23 cellular contexts compared by ENCODE assay signal in genomic region chr11:2276280-2276998, GRCh38. TPM values are rescaled to one million over a fixed set of nuclear protein-coding genes. Genes with fewer than 3 reads are reported as not detected.
DNase-seq lines count a peak whose midpoint lies in the region; ATAC-seq, FAIRE-seq and TF ChIP-seq lines count a peak whose summit lies in the region.
"Had no signal": no experiment of that assay in that cellular context is flagged by ENCODE, and none has a peak within 500 bp of the region (broad histone marks: within the 10 kb centered on the region; RNA-seq: fewer than 3 reads in every experiment).

No MANE protein-coding gene starts in this region.

- CTCF ChIA-PET in K562 (lab: Yijun Ruan, JAX; ENCODE audit: low intra/inter-chr PET ratio) = no interaction called here

- H3K9ac ChIP-seq in Karpas-422 (ENCODE audit: low read length) (no peak overlapping the region), K562 (ENCODE audit: insufficient read depth in 1 of 2, low read depth in 2 of 2, low read length in 2 of 2) (no peak overlapping the region)
- H3K9ac ChIP-seq: SK-N-SH had no signal

- DNase-seq in Karpas-422 (no peak), K562 (ENCODE audit: extremely low read depth in 1 of 4, low spot score in 3 of 4) (no peak), lung (ENCODE audit: low spot score) (peak; percentile 17), testis (peak; percentile 7), COR-L47 (lab: John Stamatoyannopoulos, UW) (no peak)
- DNase-seq in activated CD4-positive, CD25-positive, alpha-beta regulatory T cell (lab: John Stamatoyannopoulos, UW) = no peak
- DNase-seq in activated CD4-positive, alpha-beta T cell treated with anti-CD3 and anti-CD28 coated beads for 4 hours = no peak
- DNase-seq: C1 segment of cervical spinal cord; CD8-positive, alpha-beta memory T cell; DMS79; KBM-7; NCI-H1417; NCI-H187 treated with DMSO at 0.1 percent for 48 hours; NCI-H226; NCI-H524; NCI-H82; PC-3; RPMI8226; SHP77 treated with DMSO at 0.1 percent for 48 hours; SK-N-SH had no signal

- TF ChIP-seq EP300 in K562 (IDR thresholded peaks at IDR 0.05; ENCODE audit: low read length) = no peak

- H3K27me3 ChIP-seq in Karpas-422 (ENCODE audit: low read length) = no peaks in the 10 kb centered on the region
- peaks cover 0 to 42% of the 10 kb centered on the region in 2 experiments; a peak in 2 of 5 replicates for H3K27me3 ChIP-seq in K562 (ENCODE audit: control insufficient read depth in 2 of 2, insufficient read depth in 2 of 2, low read length in 2 of 2)
- H3K27me3 ChIP-seq in lung (ENCODE audit: control insufficient read depth, insufficient read depth) = no peaks in the 10 kb centered on the region
- no peaks in the 10 kb centered on the region for H3K27me3 ChIP-seq in testis

- H2AFZ ChIP-seq in Karpas-422 (ENCODE audit: low read length) = 0 out of 2 replicates have a peak overlapping the region, but pooled peaks have one; percentile 5
- peak overlapping the region; percentile 87 for H2AFZ ChIP-seq in K562 (ENCODE audit: low read depth, low read length)

- no peak for TF ChIP-seq POLR2A in K562 (conservative IDR thresholded peaks at IDR 0.05)
- TF ChIP-seq POLR2A in testis (IDR thresholded peaks at IDR 0.05) = no peak

- ATAC-seq in K562 (no peak), lung (ENCODE audit: insufficient read depth, low FRiP score) (no peak), SK-N-SH treated with all-trans-retinoic acid at 6 μM for 48 hours (no peak)
- ATAC-seq: PC-3 had no signal

- H3K4me3 ChIP-seq in Karpas-422 (ENCODE audit: low read length) (no peak overlapping the region), K562 (no peak overlapping the region), lung (no peak overlapping the region), testis (no peak overlapping the region)

- intact Hi-C loops in K562 (cut with micrococcal nuclease) = no loop called here
- intact Hi-C loops in testis (cut with DNase I; ENCODE audit: low total_unique reads) = no loop called here

- H3K4me1 ChIP-seq in Karpas-422 (ENCODE audit: low read length) = no peaks in the 10 kb centered on the region
- H3K4me1 ChIP-seq in K562 (replicated peaks in 1 of 2; ENCODE audit: control insufficient read depth in 2 of 2, insufficient read depth in 2 of 2, low read length in 2 of 2) = peaks cover 2 to 15% of the 10 kb centered on the region in 2 experiments; a peak in 3 of 5 replicates
- no peaks in the 10 kb centered on the region for H3K4me1 ChIP-seq in lung (ENCODE audit: control insufficient read depth in 2 of 2, insufficient read depth in 2 of 2, low read length in 2 of 2)
- no peaks in the 10 kb centered on the region for H3K4me1 ChIP-seq in testis

- FAIRE-seq in K562 (lab: Jason Lieb, UNC) = no peak

- H3K36me3 ChIP-seq in Karpas-422 (ENCODE audit: insufficient read depth, low read length) = no peaks in the 10 kb centered on the region
- no peaks in the 10 kb centered on the region for H3K36me3 ChIP-seq in K562 (ENCODE audit: control insufficient read depth, insufficient read depth, low read length)
- H3K36me3 ChIP-seq in lung (ENCODE audit: control insufficient read depth in 2 of 2, insufficient read depth in 2 of 2, low read length in 2 of 2) = no peaks in the 10 kb centered on the region
- H3K36me3 ChIP-seq in testis (ENCODE audit: low read depth, missing control alignments) = no peaks in the 10 kb centered on the region

- H3K9me2 ChIP-seq in Karpas-422 (replicated peaks; ENCODE audit: insufficient read depth, low read length) = no peaks in the 10 kb centered on the region
- H3K9me2 ChIP-seq: SK-N-SH had no signal

- in situ Hi-C loops in K562 (cut with MboI) = no loop called here

- H3K4me2 ChIP-seq in Karpas-422 (ENCODE audit: low read depth, low read length, poor library complexity, severe bottlenecking) = no peak overlapping the region
- H3K4me2 ChIP-seq in K562 (ENCODE audit: insufficient read depth, low read length) = no peak overlapping the region
- H3K4me2 ChIP-seq: SK-N-SH had no signal

- POLR2A ChIA-PET in K562 (lab: Yijun Ruan, JAX) = interaction anchor here (0.6 to 1.2 kb wide), 3 partner anchors 64 to 599 kb away, joined by 3 read pairs; no protein-coding TSS in a partner anchor

- TF ChIP-seq RAD21 in K562 (CRISPR knock-in tag; conservative IDR thresholded peaks at IDR 0.05 in 1 of 2, IDR thresholded peaks at IDR 0.05 in 1 of 2) = no peak

- H3K27ac ChIP-seq in Karpas-422 (ENCODE audit: low read length) = no peak overlapping the region
- H3K27ac ChIP-seq in K562 (ENCODE audit: extremely low read depth, low read depth, low read length) = no peak overlapping the region
- no peak overlapping the region for H3K27ac ChIP-seq in lung (ENCODE audit: low read depth in 1 of 2, low read length in 1 of 2)
- H3K27ac ChIP-seq in testis = no peak overlapping the region

- no peaks in the 10 kb centered on the region for H3K9me1 ChIP-seq in K562 (ENCODE audit: control insufficient read depth, insufficient read depth, low read length)

- H3K9me3 ChIP-seq in Karpas-422 (ENCODE audit: low read length) (no peaks in the 10 kb centered on the region), K562 (replicated peaks; ENCODE audit: control insufficient read depth, insufficient read depth, low read depth, low read length) (peaks cover 3% of the 10 kb centered on the region; the same call in 1 of the 2 replicates), lung (ENCODE audit: control insufficient read depth in 2 of 2, insufficient read depth in 1 of 2, low read length in 1 of 2) (no peaks in the 10 kb centered on the region), testis (no peaks in the 10 kb centered on the region)
- H3K9me3 ChIP-seq: SK-N-SH had no signal

- H4K20me1 ChIP-seq in Karpas-422 (ENCODE audit: insufficient read depth, low read depth, low read length) = no peaks in the 10 kb centered on the region
- no peaks in the 10 kb centered on the region; the same call in 1 of the 2 replicates for H4K20me1 ChIP-seq in K562 (replicated peaks; ENCODE audit: control insufficient read depth, insufficient read depth, low read length)

- 53% methylated on average over 14 of the region's 14 CpGs for WGBS in K562 (ENCODE audit: insufficient coverage, low coverage, missing lambda C conversion rate)
- WGBS in lung, 2 donors = 95% methylated on average over 14 of the region's 14 CpGs
- 95 to 97% methylated on average over 14 of the region's 14 CpGs for WGBS in testis, 2 donors

- no peak for TF ChIP-seq CTCF in K562 (IDR thresholded peaks at IDR 0.05 in 2 of 3, conservative IDR thresholded peaks at IDR 0.05 in 1 of 3; ENCODE audit: insufficient read depth in 2 of 3, low read depth in 1 of 3, low read length in 3 of 3)
- no peak for TF ChIP-seq CTCF in lung (IDR thresholded peaks at IDR 0.05; ENCODE audit: control extremely low read depth, extremely low read depth)
- no peak for TF ChIP-seq CTCF in testis (IDR thresholded peaks at IDR 0.05)

- H3K79me2 ChIP-seq in Karpas-422 (ENCODE audit: low read length) (no peaks in the 10 kb centered on the region), K562 (ENCODE audit: control insufficient read depth, insufficient read depth, low read length) (no peaks in the 10 kb centered on the region)

- no TSS peak for BruUV-seq in K562 (replicated peaks; lab: Mats Ljungman, UMichigan)

RNA-seq across cellular contexts. Expression of gene ASCL2, which starts 6.1 kb away (rescaled TPM):
- not detected in 2 replicates for total RNA-seq in Karpas-422 (2014; rRNA removed; shearing (Covaris generic); ENCODE audit: low replicate concordance)
- 0.25 and 0.30 TPM in 2 replicates for total RNA-seq in K562 (2011; cell fraction: chromatin; rRNA removed; ENCODE audit: low replicate concordance)
- total RNA-seq in K562 (2011; cell fraction: nucleolus; rRNA removed) = 0.79 and 0.83 TPM in 2 replicates
- total RNA-seq in K562 (2011; cell fraction: nucleoplasm; rRNA removed) = 0.22 and 0.31 TPM in 2 replicates
- 1.4 and 1.7 TPM in 2 replicates for total RNA-seq in K562 (2014; rRNA removed)
- total RNA-seq in K562 (2014; rRNA removed; fragmentation: Illumina TruSeq; extraction: Trizol) = 0.11 TPM in 1 of 2 replicates, not detected in the other
- total RNA-seq in K562 (2015; rRNA removed; fragmentation: Illumina TruSeq; extraction: Trizol) = 0.36 and 0.53 TPM in 2 replicates
- total RNA-seq in K562 (2021) = 1.1 and 1.2 TPM in 2 replicates
- 0.07 and 0.15 TPM in 2 replicates for polyA plus RNA-seq in K562 (2011; rRNA removed)
- polyA plus RNA-seq in K562 (2011; cell fraction: cytosol; rRNA removed) = 0.15 and 1.7 TPM in 2 replicates
- 0.13 and 0.40 TPM in 2 replicates for polyA plus RNA-seq in K562 (2011; cell fraction: nucleus; rRNA removed)
- polyA plus RNA-seq in K562 (2012) = 0.93 and 1.0 TPM in 2 replicates
- 0.12 and 0.26 TPM in 2 replicates for polyA plus RNA-seq in K562 (2014; fragmentation: Illumina TruSeq; extraction: Trizol)
- not detected for polyA plus RNA-seq in K562 (2014; fragmentation: Nextera tagmentation; extraction: Ambion mirVana)
- 0.76 and 1.4 TPM in 2 replicates for polyA plus RNA-seq in K562 (2014; rRNA removed)
- polyA minus RNA-seq in K562 (2011; rRNA and poly(A)+ RNA removed) = not detected in 2 replicates
- not detected in 2 replicates for polyA minus RNA-seq in K562 (2011; cell fraction: cytosol; rRNA and poly(A)+ RNA removed)
- polyA minus RNA-seq in K562 (2011; cell fraction: nucleus; rRNA and poly(A)+ RNA removed) = 0.22 and 0.27 TPM in 2 replicates
- 1 to 10 TPM in 1 of 2 donors, not detected in 1; 2.4 TPM for total RNA-seq in lung
- 1 to 10 TPM in 1 of 2 donors, under 1 TPM in 1; 0.94 to 2.2 TPM for polyA plus RNA-seq in lung
- total RNA-seq in testis = 1 to 10 TPM; 4.8 to 5.8 TPM
- 1.3 TPM for polyA plus RNA-seq in testis (ENCODE audit: insufficient read depth, low read depth, low replicate concordance)
- total RNA-seq: A673 had no signal
- polyA plus RNA-seq: SK-N-SH had no signal

RNA-seq across cellular contexts. Expression of gene C11orf21, which starts 25.3 kb away (rescaled TPM):
- not detected in 2 replicates for total RNA-seq in Karpas-422 (2014; rRNA removed; shearing (Covaris generic); ENCODE audit: low replicate concordance)
- total RNA-seq in K562 (2011; cell fraction: chromatin; rRNA removed; ENCODE audit: low replicate concordance) = 1.6 and 4.7 TPM in 2 replicates
- 2.4 and 3.5 TPM in 2 replicates for total RNA-seq in K562 (2011; cell fraction: nucleolus; rRNA removed)
- 1.5 and 3.1 TPM in 2 replicates for total RNA-seq in K562 (2011; cell fraction: nucleoplasm; rRNA removed)
- 1.3 and 2.0 TPM in 2 replicates for total RNA-seq in K562 (2014; rRNA removed)
- 0.64 and 0.65 TPM in 2 replicates for total RNA-seq in K562 (2014; rRNA removed; fragmentation: Illumina TruSeq; extraction: Trizol)
- total RNA-seq in K562 (2015; rRNA removed; fragmentation: Illumina TruSeq; extraction: Trizol) = 2.3 and 2.5 TPM in 2 replicates
- 2.1 and 2.6 TPM in 2 replicates for total RNA-seq in K562 (2021)
- polyA plus RNA-seq in K562 (2011; rRNA removed) = 1.2 and 2.1 TPM in 2 replicates
- 0.91 and 2.0 TPM in 2 replicates for polyA plus RNA-seq in K562 (2011; cell fraction: cytosol; rRNA removed)
- 5.5 and 14.3 TPM in 2 replicates for polyA plus RNA-seq in K562 (2011; cell fraction: nucleus; rRNA removed)
- polyA plus RNA-seq in K562 (2012) = 4.3 and 4.5 TPM in 2 replicates
- polyA plus RNA-seq in K562 (2014; fragmentation: Illumina TruSeq; extraction: Trizol) = 1.0 and 1.3 TPM in 2 replicates
- under 1 TPM; 0.10 to 0.15 TPM for polyA plus RNA-seq in K562 (2014; fragmentation: Nextera tagmentation; extraction: Ambion mirVana)
- 2.0 and 2.1 TPM in 2 replicates for polyA plus RNA-seq in K562 (2014; rRNA removed)
- 0.99 and 1.0 TPM in 2 replicates for polyA minus RNA-seq in K562 (2011; rRNA and poly(A)+ RNA removed)
- 1.4 TPM in 1 of 2 replicates, not detected in the other for polyA minus RNA-seq in K562 (2011; cell fraction: cytosol; rRNA and poly(A)+ RNA removed)
- polyA minus RNA-seq in K562 (2011; cell fraction: nucleus; rRNA and poly(A)+ RNA removed) = 2.4 and 3.4 TPM in 2 replicates
- 1 to 10 TPM; 3.4 to 5.2 TPM for total RNA-seq in lung
- 1 to 10 TPM; 4.3 to 6.0 TPM for polyA plus RNA-seq in lung
- total RNA-seq in testis = under 1 TPM; 0.12 to 0.47 TPM
- polyA plus RNA-seq in testis (ENCODE audit: insufficient read depth, low read depth, low replicate concordance) = 0.88 TPM
- total RNA-seq: A673, H9, PC-3 had no signal

RNA-seq across cellular contexts. Expression of gene TSPAN32, which starts 25.4 kb away (rescaled TPM):
- not detected in 2 replicates for total RNA-seq in Karpas-422 (2014; rRNA removed; shearing (Covaris generic); ENCODE audit: low replicate concordance)
- total RNA-seq in K562 (2011; cell fraction: chromatin; rRNA removed; ENCODE audit: low replicate concordance) = 8.4 and 16.2 TPM in 2 replicates
- total RNA-seq in K562 (2011; cell fraction: nucleolus; rRNA removed) = 7.1 and 8.5 TPM in 2 replicates
- total RNA-seq in K562 (2011; cell fraction: nucleoplasm; rRNA removed) = 4.3 and 5.9 TPM in 2 replicates
- total RNA-seq in K562 (2014; rRNA removed) (3.0 and 3.4 TPM in 2 replicates), K562 (2014; rRNA removed; fragmentation: Illumina TruSeq; extraction: Trizol) (0.86 and 1.4 TPM in 2 replicates), K562 (2015; rRNA removed; fragmentation: Illumina TruSeq; extraction: Trizol) (2.6 TPM in 2 replicates), K562 (2021) (4.8 and 5.9 TPM in 2 replicates), lung (1 to 10 TPM; 7.4 to 7.6 TPM), testis (1 to 10 TPM; 1.0 to 1.1 TPM)
- polyA plus RNA-seq in K562 (2011; rRNA removed) (4.2 and 9.4 TPM in 2 replicates), K562 (2014; fragmentation: Illumina TruSeq; extraction: Trizol) (0.79 and 2.8 TPM in 2 replicates), K562 (2014; fragmentation: Nextera tagmentation; extraction: Ambion mirVana) (under 1 TPM; 0.21 to 0.57 TPM), K562 (2014; rRNA removed) (3.3 and 7.3 TPM in 2 replicates), lung (1 to 10 TPM; 6.1 to 6.8 TPM), testis (ENCODE audit: insufficient read depth, low read depth, low replicate concordance) (1.5 TPM)
- 4.4 and 6.2 TPM in 2 replicates for polyA plus RNA-seq in K562 (2011; cell fraction: cytosol; rRNA removed)
- polyA plus RNA-seq in K562 (2011; cell fraction: nucleus; rRNA removed) = 68.0 and 78.0 TPM in 2 replicates
- polyA plus RNA-seq in K562 (2012) = 8.2 and 19.1 TPM in 2 replicates
- 0.77 and 0.90 TPM in 2 replicates for polyA minus RNA-seq in K562 (2011; rRNA and poly(A)+ RNA removed)
- polyA minus RNA-seq in K562 (2011; cell fraction: cytosol; rRNA and poly(A)+ RNA removed) = 1.4 and 3.4 TPM in 2 replicates
- 10.0 and 10.3 TPM in 2 replicates for polyA minus RNA-seq in K562 (2011; cell fraction: nucleus; rRNA and poly(A)+ RNA removed)
- total RNA-seq: A673, H9, PC-3 had no signal

Comparison
In these comparisons a context has a peak if more than half of its experiments do, and no peak if none do; other contexts are left out.
1. DNase-seq: peak in lung (single experiment) and testis (single experiment); none in Karpas-422 (single experiment), K562 (0 of 4), activated CD4-positive, CD25-positive, alpha-beta regulatory T cell (0 of 4), COR-L47 (single experiment) and activated CD4-positive, alpha-beta T cell treated with anti-CD3 and anti-CD28 coated beads for 4 hours (0 of 2).